In genomic region chr2:2683581-2683980, GRCh38 we compare ENCODE assay signal across 17 cellular contexts.
"Had no signal": no experiment of that assay in that cellular context is flagged by ENCODE, and none has a peak within 500 bp of the region (broad histone marks: within the 10 kb centered on the region; RNA-seq: fewer than 3 reads in every experiment).

No MANE protein-coding gene starts in this region.

- H3K9me3 Mint-ChIP-seq: activated CD8-positive, alpha-beta T cell treated with anti-CD3 and anti-CD28 coated beads for 36 hours; activated T-helper 1 cell treated with anti-CD3 and anti-CD28 coated beads, Interleukin-12 subunit alpha, Interleukin-12 subunit beta, Interleukin-2, Interleukin-4 antibody, amounts not matched to agents 30 ng/mL and 10 ng/mL and 1 ng/mL, durations not matched to agents 14 hours and 24 hours and 36 hours; natural killer cell; stimulated activated naive CD8-positive, alpha-beta T cell treated with anti-CD3 and anti-CD28 coated beads, Interleukin-15, amount 100 ng/mL, for 72 hours had no signal

- H3K27ac Mint-ChIP-seq: activated CD8-positive, alpha-beta T cell treated with anti-CD3 and anti-CD28 coated beads for 36 hours; activated T-helper 1 cell treated with anti-CD3 and anti-CD28 coated beads, Interleukin-12 subunit alpha, Interleukin-12 subunit beta, Interleukin-2, Interleukin-4 antibody, amounts not matched to agents 30 ng/mL and 10 ng/mL and 1 ng/mL, durations not matched to agents 14 hours and 24 hours and 36 hours; natural killer cell; stimulated activated naive CD8-positive, alpha-beta T cell treated with anti-CD3 and anti-CD28 coated beads, Interleukin-15, amount 100 ng/mL, for 72 hours had no signal

- H3K27ac ChIP-seq: heart left ventricle, ovary, thoracic aorta, uterus had no signal

- H3K4me3 ChIP-seq: heart left ventricle, mucosa of descending colon, ovary, thoracic aorta, uterus had no signal

- DNase-seq: activated CD4-positive, alpha-beta T cell treated with anti-CD3 and anti-CD28 coated beads for 4 hours; activated CD8-positive, alpha-beta memory T cell treated with anti-CD3 and anti-CD28 coated beads, Interleukin-2, amount 50 U/mL, for 4 hours; activated CD8-positive, alpha-beta T cell treated with anti-CD3 and anti-CD28 coated beads for 36 hours; activated naive CD4-positive, alpha-beta T cell treated with Interleukin-2 at 50 U/mL for 16 hours; effector memory CD4-positive, alpha-beta T cell; heart left ventricle; left colon; mammary epithelial cell; mucosa of descending colon; natural killer cell; ovary; retina; stimulated activated CD4-positive, alpha-beta T cell treated with anti-CD3 and anti-CD28 coated beads, Interleukin-4, amount 100 ng/mL, for 4 hours; stimulated activated naive CD8-positive, alpha-beta T cell treated with anti-CD3 and anti-CD28 coated beads, Interleukin-15, amount 100 ng/mL, for 72 hours; uterus had no signal

- H3K36me3 Mint-ChIP-seq: natural killer cell had no signal

- H3K27me3 Mint-ChIP-seq: activated CD8-positive, alpha-beta T cell treated with anti-CD3 and anti-CD28 coated beads for 36 hours had no signal

- H3K4me1 ChIP-seq: heart left ventricle, uterus had no signal

- H3K27me3 ChIP-seq: ovary, uterus had no signal

- H3K36me3 ChIP-seq: heart left ventricle, ovary, thoracic aorta, uterus had no signal

- ATAC-seq: activated CD8-positive, alpha-beta T cell treated with anti-CD3 and anti-CD28 coated beads for 36 hours; heart left ventricle; left colon; mucosa of descending colon; natural killer cell had no signal

- H3K9me3 ChIP-seq: heart left ventricle, mucosa of descending colon, ovary, thoracic aorta, uterus had no signal

- H3K4me3 Mint-ChIP-seq: activated CD8-positive, alpha-beta T cell treated with anti-CD3 and anti-CD28 coated beads for 36 hours; activated T-helper 1 cell treated with anti-CD3 and anti-CD28 coated beads, Interleukin-12 subunit alpha, Interleukin-12 subunit beta, Interleukin-2, Interleukin-4 antibody, amounts not matched to agents 30 ng/mL and 10 ng/mL and 1 ng/mL, durations not matched to agents 14 hours and 24 hours and 36 hours; natural killer cell; stimulated activated naive CD8-positive, alpha-beta T cell treated with anti-CD3 and anti-CD28 coated beads, Interleukin-15, amount 100 ng/mL, for 72 hours had no signal
